Comparison of ENCODE assay signal across 8 cellular contexts in genomic region chr6:159981591-159982245, GRCh38.
DNase-seq lines count a peak whose midpoint lies in the region; ATAC-seq lines count a peak whose summit lies in the region.

No MANE protein-coding gene starts in this region.

- H3K9ac ChIP-seq in mucosa of rectum (ENCODE audit: low read depth in 1 of 2, low read length in 2 of 2): peak overlapping the region in 1 of 2 donors; percentile 3

- intact Hi-C loops in dendritic cell treated with granulocyte-macrophage colony-stimulating factor and Interleukin-4, amounts not matched to agents 40 ng/mL and 50 ng/mL, for 4 days (cut with micrococcal nuclease): loop anchor here (2.0 kb wide), 1 partner anchor 13 kb away; the partner anchor contains the start of gene IGF2R

- H3K4me1 Mint-ChIP-seq in dendritic cell treated with granulocyte-macrophage colony-stimulating factor and Interleukin-4, amounts not matched to agents 40 ng/mL and 50 ng/mL, for 4 days (ENCODE audit: low read depth): peaks cover 95% of the 10 kb centered on the region

- H3K27ac Mint-ChIP-seq in dendritic cell treated with granulocyte-macrophage colony-stimulating factor and Interleukin-4, amounts not matched to agents 40 ng/mL and 50 ng/mL, for 4 days: peak overlapping the region; percentile 88

- H3K27ac ChIP-seq in mucosa of rectum (ENCODE audit: low read depth in 2 of 2, low read length in 2 of 2): peak overlapping the region; percentile 37 to 49

- H3K9me3 ChIP-seq in mucosa of rectum (ENCODE audit: control insufficient read depth in 2 of 2, low read length in 2 of 2): no peaks in the 10 kb centered on the region

- DNase-seq in AG08396 (ENCODE audit: low spot score): peak; percentile 55
- peak; percentile 82 for DNase-seq in RPMI8226
- DNase-seq in T-helper 9 cell: no peak
- DNase-seq in NCI-H510A treated with DMSO at 0.1 percent for 48 hours (lab: John Stamatoyannopoulos, UW): no peak

- H3K4me3 Mint-ChIP-seq in dendritic cell treated with granulocyte-macrophage colony-stimulating factor and Interleukin-4, amounts not matched to agents 40 ng/mL and 50 ng/mL, for 4 days: peak overlapping the region; percentile 8

- peak overlapping the region in 1 of 2 donors; percentile 35 for H3K4me3 ChIP-seq in mucosa of rectum (ENCODE audit: low read length in 2 of 2)

- peaks cover 13% of the 10 kb centered on the region for H3K36me3 Mint-ChIP-seq in dendritic cell treated with granulocyte-macrophage colony-stimulating factor and Interleukin-4, amounts not matched to agents 40 ng/mL and 50 ng/mL, for 4 days (ENCODE audit: low read depth)

- H3K36me3 ChIP-seq in mucosa of rectum (ENCODE audit: control insufficient read depth in 2 of 2, insufficient read depth in 2 of 2, low read length in 2 of 2): no peaks in the 10 kb centered on the region

- H3K27me3 Mint-ChIP-seq in dendritic cell treated with granulocyte-macrophage colony-stimulating factor and Interleukin-4, amounts not matched to agents 40 ng/mL and 50 ng/mL, for 4 days: peaks cover 12% of the 10 kb centered on the region

- H3K4me1 ChIP-seq in mucosa of rectum (ENCODE audit: control insufficient read depth in 2 of 2, insufficient read depth in 2 of 2, low read length in 2 of 2): peaks cover 43 to 58% of the 10 kb centered on the region in 2 donors

- ATAC-seq in GM18868 (IDR thresholded peaks at IDR 0.05; ENCODE audit: unreplicated experiment) (peak; percentile 51), HG03045 (IDR thresholded peaks at IDR 0.05; ENCODE audit: unreplicated experiment) (peak; percentile 70)

- no peaks in the 10 kb centered on the region for H3K27me3 ChIP-seq in mucosa of rectum (ENCODE audit: control insufficient read depth in 2 of 2, insufficient read depth in 2 of 2, low read length in 2 of 2)

- no peaks in the 10 kb centered on the region for H3K9me3 Mint-ChIP-seq in dendritic cell treated with granulocyte-macrophage colony-stimulating factor and Interleukin-4, amounts not matched to agents 40 ng/mL and 50 ng/mL, for 4 days

Comparison
In these comparisons a context has a peak if more than half of its experiments do, and no peak if none do; other contexts are left out.
1. DNase-seq: peak in AG08396 (single experiment) and RPMI8226 (single experiment); none in T-helper 9 cell (single experiment) and NCI-H510A treated with DMSO at 0.1 percent for 48 hours (single experiment).